ENCODE assay signal across 1 cellular context in genomic region chr7:666454-667292, GRCh38.
TF ChIP-seq lines count a peak whose summit lies in the region.

No MANE protein-coding gene starts in this region.

TF ChIP-seq in endothelial cell of umbilical vein, 7 proteins besides CTCF, POLR2A, EP300 and RAD21 (continued from another document):
- TF ChIP-seq MYC (IDR thresholded peaks at IDR 0.05; ENCODE audit: low read depth, low read length) (no peak), POLR2AphosphoS5 (IDR thresholded peaks at IDR 0.05; ENCODE audit: insufficient read depth, low read depth, low read length) (no peak), EZH2 (IDR thresholded peaks at IDR 0.05; ENCODE audit: borderline replicate concordance, low read depth, low read length, severe bottlenecking) (no peak)
